Comparison of ENCODE assay signal across 31 cellular contexts in genomic region chr2:29182334-29182733, GRCh38.
"Had no signal": no experiment of that assay in that cellular context is flagged by ENCODE, and none has a peak within 500 bp of the region (broad histone marks: within the 10 kb centered on the region; RNA-seq: fewer than 3 reads in every experiment).

No MANE protein-coding gene starts in this region.

- H3K4me3 Mint-ChIP-seq: activated CD4-positive, alpha-beta memory T cell treated with anti-CD3 and anti-CD28 coated beads, Interleukin-2, amount 10 ng/mL, durations not matched to agents 7 days and 5 days; activated CD4-positive, alpha-beta T cell treated with anti-CD3 and anti-CD28 coated beads, Interleukin-2, amount 10 ng/mL, durations not matched to agents 7 days and 5 days; activated naive CD4-positive, alpha-beta T cell treated with anti-CD3 and anti-CD28 coated beads for 36 hours; activated naive CD4-positive, alpha-beta T cell treated with anti-CD3 and anti-CD28 coated beads, Interleukin-2, amount 50 U/mL, for 24 hours; activated naive CD8-positive, alpha-beta T cell treated with anti-CD3 and anti-CD28 coated beads for 36 hours; activated naive CD8-positive, alpha-beta T cell treated with anti-CD3 and anti-CD28 coated beads, Interleukin-2, amount 50 U/mL, for 24 hours; activated T-cell treated with anti-CD3 and anti-CD28 coated beads, Interleukin-2, amount 50 U/mL, for 4 hours; activated T-helper 1 cell treated with anti-CD3 and anti-CD28 coated beads, Interleukin-12 subunit alpha, Interleukin-12 subunit beta, Interleukin-2, Interleukin-4 antibody, amounts not matched to agents 30 ng/mL and 10 ng/mL and 1 ng/mL, durations not matched to agents 14 hours and 24 hours and 36 hours; T-helper 17 cell; T-helper 2 cell treated with Interferon-gamma antibody and Interleukin-4, amounts not matched to agents 5 μg/mL and 100 μg/mL, for 36 hours had no signal

- H3K27ac ChIP-seq: adrenal gland, body of pancreas, colonic mucosa, epithelial cell of prostate, esophagus squamous epithelium had no signal

- H3K27ac Mint-ChIP-seq: activated CD4-positive, alpha-beta memory T cell treated with anti-CD3 and anti-CD28 coated beads, Interleukin-2, amount 10 ng/mL, durations not matched to agents 7 days and 5 days; activated CD4-positive, alpha-beta T cell treated with anti-CD3 and anti-CD28 coated beads, Interleukin-2, amount 10 ng/mL, durations not matched to agents 7 days and 5 days; activated naive CD4-positive, alpha-beta T cell treated with anti-CD3 and anti-CD28 coated beads for 36 hours; activated naive CD4-positive, alpha-beta T cell treated with anti-CD3 and anti-CD28 coated beads, Interleukin-2, amount 50 U/mL, for 24 hours; activated naive CD8-positive, alpha-beta T cell treated with anti-CD3 and anti-CD28 coated beads for 36 hours; activated naive CD8-positive, alpha-beta T cell treated with anti-CD3 and anti-CD28 coated beads, Interleukin-2, amount 50 U/mL, for 24 hours; activated T-helper 1 cell treated with anti-CD3 and anti-CD28 coated beads, Interleukin-12 subunit alpha, Interleukin-12 subunit beta, Interleukin-2, Interleukin-4 antibody, amounts not matched to agents 30 ng/mL and 10 ng/mL and 1 ng/mL, durations not matched to agents 14 hours and 24 hours and 36 hours; activated T-helper 2 cell treated with anti-CD3 and anti-CD28 coated beads, Interferon-gamma antibody, Interleukin-2, Interleukin-4, amounts not matched to agents 10 μg/mL and 5 μg/mL and 100 μg/mL, durations not matched to agents 14 hours and 24 hours and 36 hours; T-helper 17 cell; T-helper 2 cell treated with Interferon-gamma antibody and Interleukin-4, amounts not matched to agents 5 μg/mL and 100 μg/mL, for 36 hours had no signal

- H3K36me3 ChIP-seq: adrenal gland, colonic mucosa had no signal

- ATAC-seq: activated naive CD8-positive, alpha-beta T cell treated with anti-CD3 and anti-CD28 coated beads, Interleukin-2, amount 50 U/mL, for 24 hours; activated T-cell treated with anti-CD3 and anti-CD28 coated beads, Interleukin-2, amount 50 U/mL, for 4 hours; body of pancreas; T-helper 17 cell had no signal

- H3K4me1 Mint-ChIP-seq: activated CD4-positive, alpha-beta memory T cell treated with anti-CD3 and anti-CD28 coated beads, Interleukin-2, amount 10 ng/mL, durations not matched to agents 7 days and 5 days; activated CD4-positive, alpha-beta T cell treated with anti-CD3 and anti-CD28 coated beads, Interleukin-2, amount 10 ng/mL, durations not matched to agents 7 days and 5 days; T-helper 17 cell had no signal

- H3K9me3 ChIP-seq: adrenal gland, body of pancreas, colonic mucosa, esophagus squamous epithelium had no signal

- H3K27me3 Mint-ChIP-seq: activated CD4-positive, alpha-beta memory T cell treated with anti-CD3 and anti-CD28 coated beads, Interleukin-2, amount 10 ng/mL, durations not matched to agents 7 days and 5 days; activated CD4-positive, alpha-beta T cell treated with anti-CD3 and anti-CD28 coated beads, Interleukin-2, amount 10 ng/mL, durations not matched to agents 7 days and 5 days; activated naive CD4-positive, alpha-beta T cell treated with anti-CD3 and anti-CD28 coated beads, Interleukin-2, amount 50 U/mL, for 24 hours; activated naive CD8-positive, alpha-beta T cell treated with anti-CD3 and anti-CD28 coated beads for 36 hours; activated naive CD8-positive, alpha-beta T cell treated with anti-CD3 and anti-CD28 coated beads, Interleukin-2, amount 50 U/mL, for 24 hours; T-helper 17 cell had no signal

- H3K4me1 ChIP-seq: adrenal gland, body of pancreas, colonic mucosa, esophagus squamous epithelium had no signal

- H3K27me3 ChIP-seq: adrenal gland, body of pancreas, colonic mucosa, esophagus squamous epithelium had no signal

- H3K4me3 ChIP-seq: adrenal gland, body of pancreas, colonic mucosa, esophagus squamous epithelium had no signal

- H3K9me3 Mint-ChIP-seq: activated naive CD4-positive, alpha-beta T cell treated with anti-CD3 and anti-CD28 coated beads for 36 hours; activated naive CD4-positive, alpha-beta T cell treated with anti-CD3 and anti-CD28 coated beads, Interleukin-2, amount 50 U/mL, for 24 hours; activated naive CD8-positive, alpha-beta T cell treated with anti-CD3 and anti-CD28 coated beads for 36 hours; activated naive CD8-positive, alpha-beta T cell treated with anti-CD3 and anti-CD28 coated beads, Interleukin-2, amount 50 U/mL, for 24 hours; activated T-cell treated with anti-CD3 and anti-CD28 coated beads, Interleukin-2, amount 50 U/mL, for 4 hours; activated T-helper 1 cell treated with anti-CD3 and anti-CD28 coated beads, Interleukin-12 subunit alpha, Interleukin-12 subunit beta, Interleukin-2, Interleukin-4 antibody, amounts not matched to agents 30 ng/mL and 10 ng/mL and 1 ng/mL, durations not matched to agents 14 hours and 24 hours and 36 hours; activated T-helper 2 cell treated with anti-CD3 and anti-CD28 coated beads, Interferon-gamma antibody, Interleukin-2, Interleukin-4, amounts not matched to agents 10 μg/mL and 5 μg/mL and 100 μg/mL, durations not matched to agents 14 hours and 24 hours and 36 hours had no signal

- DNase-seq: activated CD4-positive, alpha-beta memory T cell treated with anti-CD3 and anti-CD28 coated beads, Interleukin-2, amount 10 ng/mL, durations not matched to agents 7 days and 5 days; activated CD4-positive, alpha-beta T cell treated with anti-CD3 and anti-CD28 coated beads for 1 hour; activated CD4-positive, alpha-beta T cell treated with anti-CD3 and anti-CD28 coated beads for 4 hours; activated CD4-positive, alpha-beta T cell treated with anti-CD3 and anti-CD28 coated beads, Interleukin-2, amount 10 ng/mL, durations not matched to agents 7 days and 5 days; activated CD4-positive, alpha-beta T cell treated with anti-CD3 and anti-CD28 coated beads, Interleukin-2, amount 50 U/mL, for 4 hours; activated CD8-positive, alpha-beta memory T cell treated with anti-CD3 and anti-CD28 coated beads, Interleukin-2, amount 50 U/mL, for 48 hours; activated effector memory CD4-positive, alpha-beta T cell treated with anti-CD3 and anti-CD28 coated beads, Interleukin-2, amount 50 U/mL, for 16 hours; activated naive CD4-positive, alpha-beta T cell treated with anti-CD3 and anti-CD28 coated beads for 36 hours; activated naive CD8-positive, alpha-beta T cell treated with anti-CD3 and anti-CD28 coated beads for 36 hours; activated naive CD8-positive, alpha-beta T cell treated with anti-CD3 and anti-CD28 coated beads, Interleukin-2, amount 50 U/mL, for 24 hours; activated T-cell treated with anti-CD3 and anti-CD28 coated beads for 4 hours; activated T-cell treated with anti-CD3 and anti-CD28 coated beads, Interleukin-2, amount 50 U/mL, for 4 hours; adrenal gland; amygdala; aorta; body of pancreas; central memory CD4-positive, alpha-beta T cell; cerebellar nuclear complex; colonic mucosa; effector CD8-positive, alpha-beta T cell; esophagus squamous epithelium; foreskin melanocyte; head of caudate nucleus; T-helper 1 cell; T-helper 17 cell; T1000 had no signal
